Comparison of ENCODE assay signal across 8 cellular contexts in genomic region chr21:29299906-29300546, GRCh38. TPM values are rescaled to one million over a fixed set of nuclear protein-coding genes. Genes with fewer than 3 reads are reported as not detected.
DNase-seq lines count a peak whose midpoint lies in the region; ATAC-seq, FAIRE-seq and TF ChIP-seq lines count a peak whose summit lies in the region.

No MANE protein-coding gene starts in this region.

- no peaks in the 10 kb centered on the region for H3K9me2 ChIP-seq in Karpas-422 (replicated peaks; ENCODE audit: insufficient read depth, low read length)

- H3K27me3 Mint-ChIP-seq in activated naive CD4-positive, alpha-beta T cell treated with anti-CD3 and anti-CD28 coated beads, Interleukin-2, amount 10 ng/mL, durations not matched to agents 7 days and 5 days = no peaks in the 10 kb centered on the region

- H3K79me2 ChIP-seq in Karpas-422 (ENCODE audit: low read length) = peaks cover 59% of the 10 kb centered on the region

- peak overlapping the region; percentile 79 for H3K9ac ChIP-seq in Karpas-422 (ENCODE audit: low read length)

- H3K4me1 Mint-ChIP-seq in activated naive CD4-positive, alpha-beta T cell treated with anti-CD3 and anti-CD28 coated beads, Interleukin-2, amount 10 ng/mL, durations not matched to agents 7 days and 5 days = peaks cover 57% of the 10 kb centered on the region

- peak overlapping the region; percentile 62 for H3K27ac ChIP-seq in Karpas-422 (ENCODE audit: low read length)
- H3K27ac ChIP-seq in RWPE2 (ENCODE audit: poor library complexity, severe bottlenecking) = peak overlapping the region; percentile 88
- H3K27ac ChIP-seq in pancreas = peak overlapping the region; percentile 82 to 98 (median 92)

- H3K36me3 ChIP-seq in Karpas-422 (ENCODE audit: insufficient read depth, low read length) = no peaks in the 10 kb centered on the region
- H3K36me3 ChIP-seq in RWPE2 (ENCODE audit: low read depth) = peaks cover 12% of the 10 kb centered on the region
- H3K36me3 ChIP-seq in pancreas = no peaks in the 10 kb centered on the region

- H3K27me3 ChIP-seq in Karpas-422 (ENCODE audit: low read length) (no peaks in the 10 kb centered on the region), RWPE2 (ENCODE audit: insufficient read depth, poor library complexity, severe bottlenecking) (no peaks in the 10 kb centered on the region), pancreas (no peaks in the 10 kb centered on the region)

- peaks cover 58% of the 10 kb centered on the region for H3K4me1 ChIP-seq in Karpas-422 (ENCODE audit: low read length)
- peaks cover 42% of the 10 kb centered on the region for H3K4me1 ChIP-seq in RWPE2 (ENCODE audit: insufficient read depth, poor library complexity, severe bottlenecking)
- H3K4me1 ChIP-seq in pancreas = peaks cover 13 to 46% (median 36%) of the 10 kb centered on the region in 3 donors

- no peaks in the 10 kb centered on the region for H3K9me3 ChIP-seq in Karpas-422 (ENCODE audit: low read length)
- no peaks in the 10 kb centered on the region for H3K9me3 ChIP-seq in RWPE2 (ENCODE audit: severe bottlenecking)
- H3K9me3 ChIP-seq in pancreas = no peaks in the 10 kb centered on the region

- peak overlapping the region; percentile 99 for H3K4me2 ChIP-seq in Karpas-422 (ENCODE audit: low read depth, low read length, poor library complexity, severe bottlenecking)

- 0 out of 2 replicates have a peak overlapping the region, but pooled peaks have one; percentile 34 for H2AFZ ChIP-seq in Karpas-422 (ENCODE audit: low read length)

- intact Hi-C loops in Right ventricle myocardium inferior (cut with DNase I) = loop anchor here (5.0 to 10.0 kb wide), 2 partner anchors 42 to 225 kb away; partner anchors contain the start of gene CCT8
- intact Hi-C loops in pancreas (cut with DNase I) = no loop called here

- peak; percentile 58 for DNase-seq in GDM1 (lab: John Stamatoyannopoulos, UW)
- peak; percentile 76 for DNase-seq in H54 (ENCODE audit: insufficient read length, low spot score)
- peak; percentile 75 for DNase-seq in Karpas-422
- peak; percentile 66 for DNase-seq in RWPE2 (ENCODE audit: low spot score)
- DNase-seq in activated naive CD4-positive, alpha-beta T cell treated with anti-CD3 and anti-CD28 coated beads, Interleukin-2, amount 10 ng/mL, durations not matched to agents 7 days and 5 days = peak; percentile 35
- DNase-seq in Right ventricle myocardium inferior (ENCODE audit: missing footprints) = peak; percentile 77
- peak in 4 of 6 donors; percentile 24 to 54 (median 28) for DNase-seq in pancreas
- no peak for DNase-seq in mesenteric fat pad (ENCODE audit: low spot score)

- ATAC-seq in RWPE2 (ENCODE audit: low read depth) (peak; percentile 60), Right ventricle myocardium inferior (peak; percentile 34), pancreas (peak; percentile 21 to 49 (median 38))

- H4K20me1 ChIP-seq in Karpas-422 (ENCODE audit: insufficient read depth, low read depth, low read length) = peaks cover 15% of the 10 kb centered on the region

- H3K4me3 Mint-ChIP-seq in activated naive CD4-positive, alpha-beta T cell treated with anti-CD3 and anti-CD28 coated beads, Interleukin-2, amount 10 ng/mL, durations not matched to agents 7 days and 5 days = peak overlapping the region; percentile 73

- TF ChIP-seq POLR2A in H54 (IDR thresholded peaks at IDR 0.05; ENCODE audit: low read depth, low read length) = no peak

- peak overlapping the region; percentile 52 for H3K27ac Mint-ChIP-seq in activated naive CD4-positive, alpha-beta T cell treated with anti-CD3 and anti-CD28 coated beads, Interleukin-2, amount 10 ng/mL, durations not matched to agents 7 days and 5 days

- CTCF ChIA-PET in activated naive CD4-positive, alpha-beta T cell treated with anti-CD3 and anti-CD28 coated beads, Interleukin-2, amount 10 ng/mL, durations not matched to agents 7 days and 5 days (lab: Charles Lee) = interaction anchor here (0.8 to 1.8 kb wide), 15 partner anchors 8 to 228 kb away, joined by 3 to 5 read pairs (median 3); no protein-coding TSS in a partner anchor

- peak; percentile 55 for FAIRE-seq in H54 (lab: Jason Lieb, UNC)
- no peak for FAIRE-seq in pancreas (lab: Jason Lieb, UNC)

- peaks cover 4% of the 10 kb centered on the region for H3K36me3 Mint-ChIP-seq in activated naive CD4-positive, alpha-beta T cell treated with anti-CD3 and anti-CD28 coated beads, Interleukin-2, amount 10 ng/mL, durations not matched to agents 7 days and 5 days

- H3K9me3 Mint-ChIP-seq in activated naive CD4-positive, alpha-beta T cell treated with anti-CD3 and anti-CD28 coated beads, Interleukin-2, amount 10 ng/mL, durations not matched to agents 7 days and 5 days = peaks cover 6% of the 10 kb centered on the region

- TF ChIP-seq CTCF in RWPE2 (IDR thresholded peaks at IDR 0.05; ENCODE audit: poor library complexity, severe bottlenecking) (no peak), pancreas (IDR thresholded peaks at IDR 0.05) (no peak)

- peak overlapping the region; percentile 83 for H3K4me3 ChIP-seq in Karpas-422 (ENCODE audit: low read length)
- H3K4me3 ChIP-seq in RWPE2 (ENCODE audit: severe bottlenecking) = peak overlapping the region; percentile 68
- H3K4me3 ChIP-seq in pancreas = peak overlapping the region; percentile 66 to 84 (median 74)

- 14 to 15% methylated on average over 10 of the region's 10 CpGs for WGBS in pancreas, 2 donors

RNA-seq across cellular contexts. Expression of gene BACH1, which starts 1.3 kb away (rescaled TPM):
- total RNA-seq in Karpas-422 (2014; rRNA removed; shearing (Covaris generic); ENCODE audit: low replicate concordance) = 30.7 and 42.0 TPM in 2 replicates
- total RNA-seq in Right ventricle myocardium inferior = 35.5 TPM
- 10 to 100 TPM; 29.3 to 66.2 (median 34.3) TPM for total RNA-seq in pancreas
- 1 to 10 TPM; 3.0 to 3.6 TPM for polyA plus RNA-seq in pancreas
- 69.8 TPM for total RNA-seq in mesenteric fat pad
